Comparison of ENCODE assay signal across 9 cellular contexts in the genomic region with DNA sequence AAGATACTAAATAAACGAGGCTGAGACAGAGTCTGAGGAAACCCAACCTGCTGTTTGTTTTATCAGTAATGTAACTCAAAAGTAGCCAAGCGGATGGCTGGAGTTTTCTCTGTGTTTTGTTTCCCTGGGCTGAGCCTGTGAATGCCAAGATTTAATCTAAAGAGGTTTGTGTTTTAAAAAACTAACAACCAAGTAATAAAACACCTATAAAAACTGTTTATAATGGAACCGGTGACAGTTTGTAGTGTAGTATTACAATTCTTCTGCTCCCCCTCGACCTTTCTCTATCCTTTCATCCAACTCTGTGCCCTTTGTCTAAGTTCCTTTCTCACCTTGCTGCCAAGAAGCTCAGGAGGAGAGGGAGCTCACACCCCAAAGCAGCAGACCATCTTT. TPM values are rescaled to one million over a fixed set of nuclear protein-coding genes. Genes with fewer than 3 reads are reported as not detected.
DNase-seq lines count a peak whose midpoint lies in the region; ATAC-seq and TF ChIP-seq lines count a peak whose summit lies in the region.
"Had no signal": no experiment of that assay in that cellular context is flagged by ENCODE, and none has a peak within 500 bp of the region (broad histone marks: within the 10 kb centered on the region; RNA-seq: fewer than 3 reads in every experiment).

No MANE protein-coding gene starts in this region.

- peak overlapping the region in 5 of 10 experiments; percentile 87 to 94 (median 91); a peak in 5 of 20 replicates for H3K4me3 ChIP-seq in BLaER1 treated with 17β-estradiol and CSF1 and Interleukin-3, amounts not matched to agents 10 nM and 100 nM

- peaks cover 52% of the 10 kb centered on the region for H3K4me1 Mint-ChIP-seq in brain
- peaks cover 37% of the 10 kb centered on the region for H3K4me1 Mint-ChIP-seq in neural crest cell

- in situ Hi-C loops in ACHN (cut with HindIII; ENCODE audit: low pct_ligation_motif_present, low pct_unique_long_range_greater_than_20kb, low sequenced_read_pairs), result no loop called here

- H3K27me3 Mint-ChIP-seq in brain (no peaks in the 10 kb centered on the region), neural crest cell (ENCODE audit: low read depth) (peaks cover 5% of the 10 kb centered on the region)

- H3K36me3 Mint-ChIP-seq in brain (peaks cover 13% of the 10 kb centered on the region), neural crest cell (ENCODE audit: low read depth) (peaks cover 8% of the 10 kb centered on the region)

- peak overlapping the region in 2 of 11 experiments; percentile 85 to 98; a peak in 1 of 22 replicates for H3K27ac ChIP-seq in BLaER1 treated with 17β-estradiol and CSF1 and Interleukin-3, amounts not matched to agents 10 nM and 100 nM

- H4K20me1 ChIP-seq in BLaER1 treated with 17β-estradiol and CSF1 and Interleukin-3, amounts not matched to agents 10 nM and 100 nM, result peaks cover 0 to 18% (median 9%) of the 10 kb centered on the region in 11 experiments; a peak in 8 of 22 replicates

- peak overlapping the region; percentile 83 to 98 (median 90) for H3K27ac Mint-ChIP-seq in brain
- H3K27ac Mint-ChIP-seq in neural crest cell (ENCODE audit: unreplicated experiment), result no peak overlapping the region

- peak overlapping the region; percentile 84 to 98 (median 94) for H3K4me2 ChIP-seq in BLaER1 treated with 17β-estradiol and CSF1 and Interleukin-3, amounts not matched to agents 10 nM and 100 nM

- H3K9me3 ChIP-seq in BLaER1 treated with 17β-estradiol and CSF1 and Interleukin-3, amounts not matched to agents 10 nM and 100 nM (replicated peaks in 1 of 11), result no peaks in the 10 kb centered on the region

- peaks cover 3 to 13% (median 5%) of the 10 kb centered on the region in 5 experiments for H3K9me3 Mint-ChIP-seq in brain
- H3K9me3 Mint-ChIP-seq in neural crest cell, result peaks cover 3% of the 10 kb centered on the region

- no peak for ATAC-seq in HG02970 (IDR thresholded peaks at IDR 0.05; ENCODE audit: low FRiP score, unreplicated experiment)
- ATAC-seq: left colon had no signal

- DNase-seq in HT-29 (ENCODE audit: low spot score), result peak; percentile 22
- no peak for DNase-seq in neural crest cell (ENCODE audit: low read depth, low spot score)
- no peak for DNase-seq in ACHN
- no peak for DNase-seq in NCI-H1092 treated with DMSO at 0.1 percent for 48 hours (lab: John Stamatoyannopoulos, UW)
- no peak for DNase-seq in RKO (ENCODE audit: low spot score)

- no peaks in the 10 kb centered on the region for H3K36me3 ChIP-seq in BLaER1 treated with 17β-estradiol and CSF1 and Interleukin-3, amounts not matched to agents 10 nM and 100 nM

- no peaks in the 10 kb centered on the region for H3K27me3 ChIP-seq in BLaER1 treated with 17β-estradiol and CSF1 and Interleukin-3, amounts not matched to agents 10 nM and 100 nM

- H3K4me1 ChIP-seq in BLaER1 treated with 17β-estradiol and CSF1 and Interleukin-3, amounts not matched to agents 10 nM and 100 nM, result peaks cover 22 to 49% (median 26%) of the 10 kb centered on the region in 10 experiments

- peak overlapping the region in 2 of 11 experiments; percentile 87 to 88; a peak in 2 of 22 replicates for H3K9ac ChIP-seq in BLaER1 treated with 17β-estradiol and CSF1 and Interleukin-3, amounts not matched to agents 10 nM and 100 nM

- H3K4me3 Mint-ChIP-seq in brain (peak overlapping the region; percentile 89 to 92 (median 91)), neural crest cell (peak overlapping the region; percentile 91)

- TF ChIP-seq CTCF in brain (conservative IDR thresholded peaks at IDR 0.05), result no peak
- no peak for TF ChIP-seq CTCF in neural crest cell (conservative IDR thresholded peaks at IDR 0.05)

RNA-seq across cellular contexts. Expression of a gene that starts 2.6 kb away (rescaled TPM):
- total RNA-seq in HT-29 (2014; rRNA removed; shearing (Covaris generic)), result 15.7 and 17.2 TPM in 2 replicates
- 16.7 TPM for polyA plus RNA-seq in brain (ENCODE audit: insufficient read depth, low read depth, low replicate concordance)
- 34.2 and 35.0 TPM in 2 replicates for total RNA-seq in neural crest cell
